18 cellular contexts compared by ENCODE assay signal in the genomic region with DNA sequence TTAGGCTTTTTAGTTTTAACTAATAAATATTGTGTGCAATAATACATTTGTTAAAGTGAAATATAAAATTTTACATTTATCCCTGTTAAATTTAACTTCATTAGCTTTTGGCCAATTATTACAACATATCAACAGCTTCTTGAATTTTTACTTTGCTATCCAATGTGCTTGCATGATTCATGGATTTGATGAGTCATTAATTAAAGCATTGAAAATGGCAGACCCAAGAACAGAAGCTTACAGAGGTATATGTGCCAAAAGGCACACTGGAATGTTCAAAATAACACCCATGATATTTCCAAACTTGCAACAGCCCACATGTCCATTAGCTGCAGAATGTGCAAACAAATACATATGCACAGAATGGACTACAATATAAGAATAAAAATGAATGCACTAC.
"Had no signal": no experiment of that assay in that cellular context is flagged by ENCODE, and none has a peak within 500 bp of the region (broad histone marks: within the 10 kb centered on the region; RNA-seq: fewer than 3 reads in every experiment).

No MANE protein-coding gene starts in this region.

- H3K4me1 ChIP-seq: foreskin keratinocyte, suprapubic skin had no signal

- H3K27ac Mint-ChIP-seq: activated CD4-positive, alpha-beta memory T cell treated with anti-CD3 and anti-CD28 coated beads, Interleukin-2, amount 10 ng/mL, durations not matched to agents 7 days and 5 days; activated CD4-positive, alpha-beta T cell treated with anti-CD3 and anti-CD28 coated beads for 36 hours; activated T-cell treated with anti-CD3 and anti-CD28 coated beads, Interleukin-2, amount 50 U/mL, for 72 hours; dendritic cell treated with granulocyte-macrophage colony-stimulating factor and Interleukin-4, amounts not matched to agents 40 ng/mL and 50 ng/mL, for 4 days; effector memory CD8-positive, alpha-beta T cell; T-cell; type B pancreatic cell had no signal

- H3K27me3 ChIP-seq: suprapubic skin had no signal

- H3K9me3 Mint-ChIP-seq: activated CD4-positive, alpha-beta memory T cell treated with anti-CD3 and anti-CD28 coated beads, Interleukin-2, amount 10 ng/mL, durations not matched to agents 7 days and 5 days; activated T-cell treated with anti-CD3 and anti-CD28 coated beads, Interleukin-2, amount 50 U/mL, for 72 hours; dendritic cell treated with granulocyte-macrophage colony-stimulating factor and Interleukin-4, amounts not matched to agents 40 ng/mL and 50 ng/mL, for 4 days; effector memory CD8-positive, alpha-beta T cell; neural crest cell; T-cell; type B pancreatic cell had no signal

- H3K9me3 ChIP-seq: suprapubic skin had no signal

- H3K27ac ChIP-seq: foreskin keratinocyte, suprapubic skin had no signal

- H3K27me3 Mint-ChIP-seq: activated CD4-positive, alpha-beta T cell treated with anti-CD3 and anti-CD28 coated beads for 36 hours; type B pancreatic cell had no signal

- H3K36me3 ChIP-seq: suprapubic skin had no signal

- H3K4me1 Mint-ChIP-seq: activated CD4-positive, alpha-beta memory T cell treated with anti-CD3 and anti-CD28 coated beads, Interleukin-2, amount 10 ng/mL, durations not matched to agents 7 days and 5 days; activated CD4-positive, alpha-beta T cell treated with anti-CD3 and anti-CD28 coated beads for 36 hours; T-cell had no signal

- H3K4me3 Mint-ChIP-seq: activated CD4-positive, alpha-beta memory T cell treated with anti-CD3 and anti-CD28 coated beads, Interleukin-2, amount 10 ng/mL, durations not matched to agents 7 days and 5 days; activated CD4-positive, alpha-beta T cell treated with anti-CD3 and anti-CD28 coated beads for 36 hours; activated T-cell treated with anti-CD3 and anti-CD28 coated beads, Interleukin-2, amount 50 U/mL, for 72 hours; dendritic cell treated with granulocyte-macrophage colony-stimulating factor and Interleukin-4, amounts not matched to agents 40 ng/mL and 50 ng/mL, for 4 days; effector memory CD8-positive, alpha-beta T cell; neural crest cell; T-cell; type B pancreatic cell had no signal

- H3K36me3 Mint-ChIP-seq: T-cell, type B pancreatic cell had no signal

- H3K4me3 ChIP-seq: suprapubic skin had no signal

- ATAC-seq: activated CD4-positive, alpha-beta T cell treated with anti-CD3 and anti-CD28 coated beads for 36 hours; activated T-cell treated with anti-CD3 and anti-CD28 coated beads, Interleukin-2, amount 50 U/mL, for 72 hours; effector memory CD8-positive, alpha-beta T cell; foreskin keratinocyte; left ventricle myocardium superior; stimulated activated naive CD8-positive, alpha-beta T cell treated with anti-CD3 and anti-CD28 coated beads, Interleukin-15, Interleukin-2, amounts not matched to agents 100 U/mL and 50 U/mL, for 24 hours; T-cell had no signal

- DNase-seq: activated CD4-positive, alpha-beta memory T cell treated with anti-CD3 and anti-CD28 coated beads, Interleukin-2, amount 10 ng/mL, durations not matched to agents 7 days and 5 days; activated CD4-positive, alpha-beta T cell treated with anti-CD3 and anti-CD28 coated beads for 36 hours; activated naive CD4-positive, alpha-beta T cell; activated T-cell treated with anti-CD3 and anti-CD28 coated beads, Interleukin-2, amount 50 U/mL, for 72 hours; central memory CD4-positive, alpha-beta T cell; effector memory CD8-positive, alpha-beta T cell; erythroblast; kidney; left ventricle myocardium superior; stimulated activated CD4-positive, alpha-beta T cell treated with anti-CD3 and anti-CD28 coated beads, Interleukin-2, amount 100 ng/mL, for 48 hours; stimulated activated naive CD8-positive, alpha-beta T cell treated with anti-CD3 and anti-CD28 coated beads, Interleukin-15, Interleukin-2, amounts not matched to agents 100 U/mL and 50 U/mL, for 24 hours; T-cell; T1000 had no signal
